28 cellular contexts compared by ENCODE assay signal in genomic region chr12:29883558-29883957, GRCh38.
"Had no signal": no experiment of that assay in that cellular context is flagged by ENCODE, and none has a peak within 500 bp of the region (broad histone marks: within the 10 kb centered on the region; RNA-seq: fewer than 3 reads in every experiment).

No MANE protein-coding gene starts in this region.

- H3K27ac Mint-ChIP-seq: activated naive CD4-positive, alpha-beta T cell treated with anti-CD3 and anti-CD28 coated beads, Interleukin-2, amount 50 U/mL, for 72 hours; activated T-cell treated with anti-CD3 and anti-CD28 coated beads, Interleukin-2, amount 50 U/mL, for 72 hours; mesothelial cell of epicardium; naive B cell; T-helper 2 cell treated with Interferon-gamma antibody and Interleukin-4, amounts not matched to agents 5 μg/mL and 100 μg/mL, for 36 hours; type B pancreatic cell had no signal

- H3K9me3 ChIP-seq: esophagus muscularis mucosa, pancreas, psoas muscle, thoracic aorta, uterus had no signal

- H3K4me3 ChIP-seq: esophagus muscularis mucosa, heart left ventricle, pancreas, psoas muscle, spleen, thoracic aorta, uterus had no signal

- H3K27me3 ChIP-seq: esophagus muscularis mucosa, foreskin keratinocyte, heart left ventricle, pancreas, spleen, uterus had no signal

- H3K36me3 Mint-ChIP-seq: naive B cell had no signal

- H3K36me3 ChIP-seq: esophagus muscularis mucosa, heart left ventricle, pancreas, spleen, thoracic aorta, uterus had no signal

- H3K4me1 Mint-ChIP-seq: mesothelial cell of epicardium, naive B cell had no signal

- H3K27me3 Mint-ChIP-seq: naive B cell, type B pancreatic cell had no signal

- H3K4me3 Mint-ChIP-seq: activated T-cell treated with anti-CD3 and anti-CD28 coated beads, Interleukin-2, amount 50 U/mL, for 72 hours; mesothelial cell of epicardium; T-helper 2 cell treated with Interferon-gamma antibody and Interleukin-4, amounts not matched to agents 5 μg/mL and 100 μg/mL, for 36 hours; type B pancreatic cell had no signal

- H3K27ac ChIP-seq: esophagus muscularis mucosa, foreskin keratinocyte, pancreas, psoas muscle, spleen, thoracic aorta, uterus had no signal

- ATAC-seq: activated naive CD4-positive, alpha-beta T cell treated with anti-CD3 and anti-CD28 coated beads, Interleukin-2, amount 50 U/mL, for 72 hours; activated T-cell treated with anti-CD3 and anti-CD28 coated beads, Interleukin-2, amount 50 U/mL, for 72 hours; foreskin keratinocyte; pancreas; psoas muscle had no signal

- DNase-seq: activated CD4-positive, alpha-beta T cell treated with anti-CD3 and anti-CD28 coated beads for 4 hours; activated CD4-positive, alpha-beta T cell treated with anti-CD3 and anti-CD28 coated beads, Interleukin-2, amount 50 U/mL, for 4 hours; activated CD4-positive, CD25-positive, alpha-beta regulatory T cell; activated naive CD4-positive, alpha-beta T cell; activated T-cell treated with anti-CD3 and anti-CD28 coated beads for 4 hours; activated T-cell treated with anti-CD3 and anti-CD28 coated beads, Interleukin-2, amount 50 U/mL, for 72 hours; anterior cingulate cortex; dermis blood vessel endothelial cell; effector CD4-positive, alpha-beta T cell; foreskin keratinocyte; heart left ventricle; hypothalamus; islet precursor cell; naive B cell; nucleus accumbens; pancreas; psoas muscle; right cardiac atrium; spleen; stimulated activated naive CD4-positive, alpha-beta T cell treated with Interleukin-2 at 50 U/mL for 16 hours; T-helper 1 cell; uterus had no signal

- H3K4me1 ChIP-seq: foreskin keratinocyte, pancreas, psoas muscle, spleen, uterus had no signal
